12 cellular contexts compared by ENCODE assay signal in genomic region chr14:76829650-76830421, GRCh38. TPM values are rescaled to one million over a fixed set of nuclear protein-coding genes. Genes with fewer than 3 reads are reported as not detected.
A peak's percentile ranks its signal among the peaks of the same experiment; 100 is the strongest.
DNase-seq lines count a peak whose midpoint lies in the region; ATAC-seq and TF ChIP-seq lines count a peak whose summit lies in the region.
"Had no signal": no experiment of that assay in that cellular context is flagged by ENCODE, and none has a peak within 500 bp of the region (broad histone marks: within the 10 kb centered on the region; RNA-seq: fewer than 3 reads in every experiment).

No MANE protein-coding gene starts in this region.

- peaks cover 2% of the 10 kb centered on the region for H3K36me3 Mint-ChIP-seq in neural progenitor cell

- H3K4me2 ChIP-seq in neural progenitor cell, result peak overlapping the region; percentile 44

- peaks cover 7% of the 10 kb centered on the region for H3K27me3 Mint-ChIP-seq in neural progenitor cell (ENCODE audit: insufficient read depth, low read depth)

- H3K27me3 ChIP-seq in neural progenitor cell (no peaks in the 10 kb centered on the region), vagina (no peaks in the 10 kb centered on the region)

- H3K9ac ChIP-seq in neural progenitor cell, result no peak overlapping the region

- H3K9me3 ChIP-seq in neural progenitor cell (ENCODE audit: low read depth) (no peaks in the 10 kb centered on the region), vagina (no peaks in the 10 kb centered on the region)
- H3K9me3 ChIP-seq: SJSA1 had no signal

- TF ChIP-seq CTCF in AG10803 (conservative IDR thresholded peaks at IDR 0.05; ENCODE audit: low read length) (no peak), neural progenitor cell (IDR thresholded peaks at IDR 0.05) (no peak), vagina (IDR thresholded peaks at IDR 0.05) (no peak)

- intact Hi-C loops in vagina (cut with DNase I), result no loop called here

- DNase-seq in AG10803 (ENCODE audit: low read depth) (peak; percentile 34), NCI-H2196 treated with DMSO at 0.1 percent for 48 hours (lab: John Stamatoyannopoulos, UW; ENCODE audit: unreplicated experiment) (peak; percentile 19), foreskin melanocyte (peak; percentile 88), neural progenitor cell (ENCODE audit: low spot score) (peak; percentile 59), GF-D8 (lab: John Stamatoyannopoulos, UW) (no peak), vagina (ENCODE audit: extremely low spot score in 2 of 2) (no peak)
- DNase-seq in activated T-cell treated with anti-CD3 and anti-CD28 coated beads, Interleukin-2, amount 50 U/mL, for 1 hour, result no peak
- DNase-seq: activated gamma-delta T cell, NCI-H2171 had no signal

- H3F3A ChIP-seq in neural progenitor cell (ENCODE audit: low read depth), result no peaks in the 10 kb centered on the region

- H3K27ac ChIP-seq in neural progenitor cell (no peak overlapping the region), vagina (no peak overlapping the region)
- H3K27ac ChIP-seq: SJSA1 had no signal

- H4K20me1 ChIP-seq in neural progenitor cell (ENCODE audit: low read depth), result no peaks in the 10 kb centered on the region

- H3K79me2 ChIP-seq in neural progenitor cell (ENCODE audit: low read depth), result no peaks in the 10 kb centered on the region

- peaks cover 25% of the 10 kb centered on the region for H3K4me1 Mint-ChIP-seq in neural progenitor cell

- no peak overlapping the region for H3K4me3 ChIP-seq in AG10803 (ENCODE audit: low read length)
- H3K4me3 ChIP-seq in neural progenitor cell, result no peak overlapping the region
- H3K4me3 ChIP-seq in vagina, result no peak overlapping the region
- H3K4me3 ChIP-seq: SJSA1 had no signal

- no peak for ATAC-seq in GM21737 (IDR thresholded peaks at IDR 0.05; ENCODE audit: unreplicated experiment)

- H3K4me3 Mint-ChIP-seq in neural progenitor cell, result no peak overlapping the region

- peak overlapping the region; percentile 48 for H3K27ac Mint-ChIP-seq in neural progenitor cell

- H3K36me3 ChIP-seq in neural progenitor cell (no peaks in the 10 kb centered on the region), vagina (no peaks in the 10 kb centered on the region)
- H3K36me3 ChIP-seq: SJSA1 had no signal

- H3K4me1 ChIP-seq in neural progenitor cell, result peaks cover 29% of the 10 kb centered on the region
- peaks cover 8% of the 10 kb centered on the region for H3K4me1 ChIP-seq in vagina
- H3K4me1 ChIP-seq: SJSA1 had no signal

- no peak overlapping the region for H2AFZ ChIP-seq in neural progenitor cell (replicated peaks)

- no peaks in the 10 kb centered on the region for H3K9me3 Mint-ChIP-seq in neural progenitor cell

- TF ChIP-seq POLR2A in vagina (IDR thresholded peaks at IDR 0.05), result no peak

RNA-seq across cellular contexts. Expression of gene LRRC74A, which starts 3.6 kb away (rescaled TPM):
- total RNA-seq in neural progenitor cell (ENCODE audit: low replicate concordance) (not detected in 2 replicates), vagina (not detected)
- total RNA-seq: mucosa of gallbladder, SJSA1 had no signal

RNA-seq across cellular contexts. Expression of gene ANGEL1, which starts 17.2 kb away (rescaled TPM):
- total RNA-seq in neural progenitor cell (ENCODE audit: low replicate concordance) (23.2 and 28.7 TPM in 2 replicates), vagina (13.0 TPM)

Comparison
In these comparisons a context has a peak if more than half of its experiments do, and no peak if none do; other contexts are left out.
1. DNase-seq: peak in AG10803 (single experiment), NCI-H2196 treated with DMSO at 0.1 percent for 48 hours (single experiment), foreskin melanocyte (single experiment) and neural progenitor cell (single experiment); none in GF-D8 (single experiment), vagina (0 of 2) and activated T-cell treated with anti-CD3 and anti-CD28 coated beads, Interleukin-2, amount 50 U/mL, for 1 hour (single experiment).